2 cellular contexts compared by ENCODE assay signal in genomic region chr15:57692709-57693108, GRCh38.
TF ChIP-seq lines count a peak whose summit lies in the region.

No MANE protein-coding gene starts in this region.

TF ChIP-seq in SK-N-SH treated with all-trans-retinoic acid at 6 μM for 48 hours, 23 proteins besides CTCF, POLR2A, EP300 and RAD21 (continued from another document):
- TF ChIP-seq CSRNP3 (CRISPR knock-in tag; IDR thresholded peaks at IDR 0.05) (no peak), OSR1 (CRISPR knock-in tag; IDR thresholded peaks at IDR 0.05) (no peak), GLIS3 (CRISPR knock-in tag; IDR thresholded peaks at IDR 0.05) (no peak), SNAI2 (CRISPR knock-in tag; IDR thresholded peaks at IDR 0.05) (no peak), ZNF565 (CRISPR knock-in tag; conservative IDR thresholded peaks at IDR 0.05; ENCODE audit: low read depth) (no peak)

TF ChIP-seq in SK-N-SH, 30 proteins besides CTCF, POLR2A, EP300 and RAD21 (continued from another document):
- no peak for TF ChIP-seq IRF3 (IDR thresholded peaks at IDR 0.05; ENCODE audit: low read depth, low read length)
TF ChIP-seq in SK-N-SH: peak in this region for 0.
